ENCODE assay signal across 9 cellular contexts in genomic region chr1:16017461-16018303, GRCh38. TPM values are rescaled to one million over a fixed set of nuclear protein-coding genes. Genes with fewer than 3 reads are reported as not detected.
DNase-seq lines count a peak whose midpoint lies in the region; ATAC-seq and TF ChIP-seq lines count a peak whose summit lies in the region.
"Had no signal": no experiment of that assay in that cellular context is flagged by ENCODE, and none has a peak within 500 bp of the region (broad histone marks: within the 10 kb centered on the region; RNA-seq: fewer than 3 reads in every experiment).

Gene HSPB7, minus strand, starts transcription at chr1:16018043. Its CDS starts 80 bp downstream, at chr1:16017963.

- H3K9me3 Mint-ChIP-seq in immature natural killer cell: no peaks in the 10 kb centered on the region
- H3K9me3 Mint-ChIP-seq: CD8-positive, alpha-beta memory T cell had no signal

- peak; percentile 9; the same call in 1 of the 2 replicates for TF ChIP-seq CTCF in 22Rv1 (IDR thresholded peaks at IDR 0.05)

- no peak within 1 kb of the TSS for H3K27ac ChIP-seq in 22Rv1
- peak within 1 kb of the TSS; percentile 65 to 76 for H3K27ac ChIP-seq in mucosa of rectum (ENCODE audit: low read depth in 2 of 2, low read length in 2 of 2)

- peak within 1 kb of the TSS in 1 of 2 donors; percentile 54 for H3K9ac ChIP-seq in mucosa of rectum (ENCODE audit: low read depth in 1 of 2, low read length in 2 of 2)

- no peaks in the 10 kb centered on the region for H3K9me3 ChIP-seq in mucosa of rectum (ENCODE audit: control insufficient read depth in 2 of 2, low read length in 2 of 2)

- peaks cover under 1% of the 10 kb centered on the region in 2 donors for H3K4me1 Mint-ChIP-seq in immature natural killer cell
- H3K4me1 Mint-ChIP-seq: CD8-positive, alpha-beta memory T cell had no signal

- DNase-seq in MV-4-11 (lab: John Stamatoyannopoulos, UW): peak; percentile 23
- DNase-seq in immature natural killer cell: no peak
- no peak for DNase-seq in NCI-H345 treated with DMSO at 0.1 percent for 48 hours (lab: John Stamatoyannopoulos, UW; ENCODE audit: unreplicated experiment)
- no peak for DNase-seq in T-helper 9 cell
- DNase-seq: CD8-positive, alpha-beta memory T cell had no signal

- H3K27me3 ChIP-seq in mucosa of rectum (ENCODE audit: control insufficient read depth in 2 of 2, insufficient read depth in 2 of 2, low read length in 2 of 2): peaks cover 0 to 9% of the 10 kb centered on the region in 2 donors

- peaks cover 10 to 21% of the 10 kb centered on the region in 2 donors for H3K4me1 ChIP-seq in mucosa of rectum (ENCODE audit: control insufficient read depth in 2 of 2, insufficient read depth in 2 of 2, low read length in 2 of 2)

- peaks cover 0 to 1% (median 0%) of the 10 kb centered on the region in 3 donors for H3K27me3 Mint-ChIP-seq in immature natural killer cell (ENCODE audit: low read depth in 3 of 3)

- H3K27ac Mint-ChIP-seq in immature natural killer cell: no peak within 1 kb of the TSS

- H3K36me3 Mint-ChIP-seq in immature natural killer cell: no peaks in the 10 kb centered on the region
- H3K36me3 Mint-ChIP-seq: CD8-positive, alpha-beta memory T cell had no signal

- H3K4me3 ChIP-seq in mucosa of rectum (ENCODE audit: low read length in 2 of 2): peak within 1 kb of the TSS in 1 of 2 donors; percentile 37

- H3K36me3 ChIP-seq in mucosa of rectum (ENCODE audit: control insufficient read depth in 2 of 2, insufficient read depth in 2 of 2, low read length in 2 of 2): no peaks in the 10 kb centered on the region

- no peak within 1 kb of the TSS for H3K4me3 Mint-ChIP-seq in immature natural killer cell
- H3K4me3 Mint-ChIP-seq: CD8-positive, alpha-beta memory T cell had no signal

- peak; percentile 9 for ATAC-seq in esophagus mucosa
- no peak for ATAC-seq in GM21381 (IDR thresholded peaks at IDR 0.05; ENCODE audit: unreplicated experiment)

RNA-seq across cellular contexts. Expression of gene HSPB7, which starts in this region (rescaled TPM):
- total RNA-seq in esophagus mucosa: 1.6 TPM
- polyA plus RNA-seq in immature natural killer cell: not detected
- total RNA-seq: CD8-positive, alpha-beta memory T cell had no signal
- polyA plus RNA-seq: CD8-positive, alpha-beta memory T cell had no signal
